Comparison of ENCODE assay signal across 11 cellular contexts in the genomic region with DNA sequence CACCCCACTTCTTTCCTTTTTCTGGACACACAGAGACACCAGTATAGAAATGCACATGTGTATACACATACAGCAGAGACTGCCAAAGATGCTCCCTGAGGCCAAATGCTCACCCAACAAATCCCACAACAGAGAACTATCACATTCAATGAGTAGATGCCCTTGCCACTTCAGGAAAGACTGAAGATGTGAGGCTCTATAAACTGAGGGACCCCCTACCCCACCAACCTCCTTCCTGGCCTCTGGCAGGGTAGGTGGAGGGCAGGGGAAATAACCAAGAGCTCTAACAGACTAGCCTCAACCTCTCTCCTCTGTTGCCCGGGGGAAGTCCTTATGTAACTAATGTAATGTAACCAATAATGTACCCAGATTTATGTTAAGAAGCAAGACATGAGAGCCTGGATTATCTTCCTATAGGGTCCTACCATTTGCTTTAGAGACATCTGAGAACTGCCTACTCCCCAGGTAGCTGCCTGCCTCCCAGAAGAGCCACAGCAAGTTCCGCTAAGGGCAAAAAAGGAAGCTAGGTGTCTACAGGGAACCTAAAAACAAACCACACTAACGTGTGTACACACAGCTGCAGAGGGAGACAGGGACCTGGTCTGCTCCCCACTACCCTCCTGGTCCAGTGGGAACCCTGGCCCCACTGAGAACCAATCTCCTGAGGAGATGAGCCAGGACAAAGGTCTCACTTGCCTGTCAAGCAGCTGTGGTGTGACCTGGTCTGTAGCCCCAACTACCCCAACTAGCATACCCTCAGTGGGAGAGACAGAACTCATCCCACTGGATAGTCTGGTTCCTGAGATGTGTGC. TPM values are rescaled to one million over a fixed set of nuclear protein-coding genes. Genes with fewer than 3 reads are reported as not detected.
A peak's percentile ranks its signal among the peaks of the same experiment; 100 is the strongest.
DNase-seq lines count a peak whose midpoint lies in the region; ATAC-seq, FAIRE-seq and TF ChIP-seq lines count a peak whose summit lies in the region.
"Had no signal": no experiment of that assay in that cellular context is flagged by ENCODE, and none has a peak within 500 bp of the region (broad histone marks: within the 10 kb centered on the region; RNA-seq: fewer than 3 reads in every experiment).

No MANE protein-coding gene starts in this region.

- H3K4me2 ChIP-seq in SU-DHL-6 (ENCODE audit: low read depth, low read length, poor library complexity, severe bottlenecking), result peak overlapping the region; percentile 80

- no peaks in the 10 kb centered on the region for H3K79me2 ChIP-seq in SU-DHL-6 (ENCODE audit: insufficient read depth, low read length)

- H4K20me1 ChIP-seq in SU-DHL-6 (ENCODE audit: low read depth, low read length), result no peaks in the 10 kb centered on the region

- no peaks in the 10 kb centered on the region for H3K9me2 ChIP-seq in SU-DHL-6 (replicated peaks; ENCODE audit: insufficient read depth, low read length)

- no peak for FAIRE-seq in HTR-8/SVneo (lab: Jason Lieb, UNC)
- FAIRE-seq: pancreas had no signal

- no peak for TF ChIP-seq POLR2A in upper lobe of left lung (IDR thresholded peaks at IDR 0.05)

- H3K36me3 ChIP-seq in SU-DHL-6 (ENCODE audit: low read length), result no peaks in the 10 kb centered on the region
- H3K36me3 ChIP-seq in colonic mucosa, result no peaks in the 10 kb centered on the region
- H3K36me3 ChIP-seq in upper lobe of left lung, result peaks cover 0 to 15% (median 2%) of the 10 kb centered on the region in 4 donors
- H3K36me3 ChIP-seq: pancreas had no signal

- peak in 5 of 6 experiments; percentile 5 to 56 (median 40) for DNase-seq in stimulated activated naive CD4-positive, alpha-beta T cell (lab: John Stamatoyannopoulos, UW)
- no peak for DNase-seq in stimulated activated naive CD4-positive, alpha-beta T cell treated with Interleukin-2 at 50 U/mL for 16 hours (lab: John Stamatoyannopoulos, UW)
- DNase-seq in colonic mucosa (no peak), upper lobe of left lung (no peak), NCI-H2196 (lab: John Stamatoyannopoulos, UW; ENCODE audit: unreplicated experiment) (no peak), HTR-8/SVneo (ENCODE audit: insufficient read length, low spot score) (no peak), dedifferentiated amniotic fluid mesenchymal stem cell (ENCODE audit: extremely low spot score) (no peak)
- DNase-seq: heart left ventricle, Kasumi-1, pancreas had no signal

- no peak for ATAC-seq in upper lobe of left lung (ENCODE audit: low FRiP score in 2 of 2)
- ATAC-seq: heart left ventricle, pancreas had no signal

- no peak for TF ChIP-seq EP300 in upper lobe of left lung (IDR thresholded peaks at IDR 0.05)

- H3K27me3 ChIP-seq in SU-DHL-6 (ENCODE audit: low read length) (no peaks in the 10 kb centered on the region), colonic mucosa (no peaks in the 10 kb centered on the region), upper lobe of left lung (no peaks in the 10 kb centered on the region)
- H3K27me3 ChIP-seq: heart left ventricle, pancreas had no signal

- H3K4me3 ChIP-seq in SU-DHL-6 (ENCODE audit: insufficient read depth, low read length, poor library complexity, severe bottlenecking), result peak overlapping the region; percentile 42
- H3K4me3 ChIP-seq in colonic mucosa, result no peak overlapping the region
- H3K4me3 ChIP-seq in upper lobe of left lung, result no peak overlapping the region
- H3K4me3 ChIP-seq: heart left ventricle, pancreas had no signal

- TF ChIP-seq CTCF in SU-DHL-6 (IDR thresholded peaks at IDR 0.05; ENCODE audit: insufficient read depth, low read length, poor library complexity, severe bottlenecking) (no peak), colonic mucosa (IDR thresholded peaks at IDR 0.05) (no peak), upper lobe of left lung (IDR thresholded peaks at IDR 0.05) (no peak)

- H3K4me1 ChIP-seq in colonic mucosa (no peaks in the 10 kb centered on the region), upper lobe of left lung (peaks cover 12 to 47% (median 21%) of the 10 kb centered on the region in 4 donors)

- intact Hi-C loops in colonic mucosa (cut with DNase I), result no loop called here

- H3K9me3 ChIP-seq in SU-DHL-6 (ENCODE audit: insufficient read depth, low read length) (no peaks in the 10 kb centered on the region), colonic mucosa (no peaks in the 10 kb centered on the region), upper lobe of left lung (no peaks in the 10 kb centered on the region)
- H3K9me3 ChIP-seq: heart left ventricle, pancreas had no signal

- peak overlapping the region; percentile 34 for H3K9ac ChIP-seq in SU-DHL-6 (ENCODE audit: low read length)
- peak overlapping the region in 1 of 2 donors; percentile 38 for H3K9ac ChIP-seq in colonic mucosa (ENCODE audit: low read depth in 2 of 2, low read length in 2 of 2)

- no peak overlapping the region for H2AFZ ChIP-seq in SU-DHL-6 (ENCODE audit: low read depth, low read length, severe bottlenecking)

- H3F3A ChIP-seq in SU-DHL-6 (ENCODE audit: insufficient read depth), result peaks cover 25% of the 10 kb centered on the region

- H3K27ac ChIP-seq in SU-DHL-6 (ENCODE audit: low read depth, low read length) (peak overlapping the region; percentile 97), colonic mucosa (peak overlapping the region; percentile 27), upper lobe of left lung (peak overlapping the region; percentile 24 to 85 (median 80))
- H3K27ac ChIP-seq: pancreas had no signal

- 51 to 58% methylated on average over 2 to 3 of the region's 3 CpGs for WGBS in upper lobe of left lung, 2 donors

RNA-seq across cellular contexts. Expression of gene OTUD5, which starts 17.8 kb away (rescaled TPM):
- total RNA-seq in colonic mucosa (10 to 100 TPM; 40.2 to 40.9 TPM), upper lobe of left lung (100 to 1,000 TPM in 1 of 6 donors, 10 to 100 TPM in 5; 40.1 to 101 (median 49.6) TPM)

RNA-seq across cellular contexts. Expression of gene PIM2, which starts 20.8 kb away (rescaled TPM):
- 10 to 100 TPM; 14.3 to 18.8 TPM for total RNA-seq in colonic mucosa
- 10 to 100 TPM; 16.3 to 36.1 (median 26.2) TPM for total RNA-seq in upper lobe of left lung

RNA-seq across cellular contexts. Expression of gene SLC35A2, which starts 28.2 kb away (rescaled TPM):
- 10 to 100 TPM; 57.8 to 83.1 TPM for total RNA-seq in colonic mucosa
- total RNA-seq in upper lobe of left lung, result 10 to 100 TPM in 5 of 6 donors, 1 to 10 TPM in 1; 5.2 to 32.0 (median 23.3) TPM

RNA-seq across cellular contexts. Expression of gene KCND1, which starts 32.0 kb away (rescaled TPM):
- 1 to 10 TPM in 1 of 2 donors, under 1 TPM in 1; 0.90 to 1.0 TPM for total RNA-seq in colonic mucosa
- total RNA-seq in upper lobe of left lung, result 1 to 10 TPM in 3 of 6 donors, under 1 TPM in 3; 0.61 to 3.1 (median 1.2) TPM

RNA-seq across cellular contexts. Expression of gene PQBP1, which starts 41.9 kb away (rescaled TPM):
- total RNA-seq in colonic mucosa (10 to 100 TPM; 68.1 to 76.3 TPM), upper lobe of left lung (10 to 100 TPM; 49.1 to 76.9 (median 65.2) TPM)

Comparison
In these comparisons a context has a peak if more than half of its experiments do, and no peak if none do; other contexts are left out.
1. DNase-seq: peak in stimulated activated naive CD4-positive, alpha-beta T cell (5 of 6); none in stimulated activated naive CD4-positive, alpha-beta T cell treated with Interleukin-2 at 50 U/mL for 16 hours (single experiment), colonic mucosa (single experiment), upper lobe of left lung (0 of 2), NCI-H2196 (single experiment), HTR-8/SVneo (single experiment) and dedifferentiated amniotic fluid mesenchymal stem cell (single experiment).
2. H3K27ac ChIP-seq: peak in every context shown above with its lines; median percentile 97 in SU-DHL-6; 80 in upper lobe of left lung; 27 in colonic mucosa.